1 cellular context compared by ENCODE assay signal in the genomic region with DNA sequence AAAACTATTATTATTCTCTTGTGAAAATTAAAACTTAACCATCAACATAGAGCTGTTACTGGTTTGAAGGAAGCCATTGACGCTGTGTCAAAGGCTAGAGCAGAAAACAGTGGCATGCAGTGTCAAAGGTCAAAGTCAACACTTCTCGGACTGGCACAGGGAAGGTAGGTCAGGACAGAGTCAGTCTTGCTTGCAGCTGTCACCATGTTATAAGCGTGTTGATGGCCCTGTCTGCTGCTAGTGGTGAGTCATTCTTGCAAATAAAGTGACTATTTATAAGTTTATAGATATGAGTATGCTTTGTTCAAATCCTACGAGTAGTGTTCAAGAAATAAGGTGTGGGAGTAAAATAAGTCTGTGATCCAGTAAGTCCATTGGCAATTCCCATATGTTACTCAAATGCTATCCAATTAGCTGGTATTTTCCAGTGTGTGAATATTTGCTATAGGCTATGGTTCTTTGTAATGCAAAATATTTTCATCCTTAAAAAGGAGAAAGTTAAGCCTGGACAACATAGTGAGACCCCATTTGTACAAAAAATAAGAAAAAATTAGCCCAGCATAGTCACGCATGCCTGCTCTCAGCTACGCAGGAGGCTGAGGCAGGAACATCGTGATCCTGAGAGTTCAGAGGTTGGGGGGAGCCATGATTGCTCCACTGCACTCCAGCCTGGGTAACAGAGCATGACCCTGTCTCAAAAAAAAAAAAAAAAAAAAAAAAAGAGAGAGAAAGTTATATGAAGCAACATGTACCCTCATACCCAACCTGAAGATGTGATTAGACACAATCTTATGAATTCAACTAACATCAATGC.
TF ChIP-seq lines count a peak whose summit lies in the region.

No MANE protein-coding gene starts in this region.

TF ChIP-seq in HepG2, 621 proteins besides CTCF, POLR2A, EP300 and RAD21 (continued from another document and continues in another):
- TF ChIP-seq, protein P1, sequence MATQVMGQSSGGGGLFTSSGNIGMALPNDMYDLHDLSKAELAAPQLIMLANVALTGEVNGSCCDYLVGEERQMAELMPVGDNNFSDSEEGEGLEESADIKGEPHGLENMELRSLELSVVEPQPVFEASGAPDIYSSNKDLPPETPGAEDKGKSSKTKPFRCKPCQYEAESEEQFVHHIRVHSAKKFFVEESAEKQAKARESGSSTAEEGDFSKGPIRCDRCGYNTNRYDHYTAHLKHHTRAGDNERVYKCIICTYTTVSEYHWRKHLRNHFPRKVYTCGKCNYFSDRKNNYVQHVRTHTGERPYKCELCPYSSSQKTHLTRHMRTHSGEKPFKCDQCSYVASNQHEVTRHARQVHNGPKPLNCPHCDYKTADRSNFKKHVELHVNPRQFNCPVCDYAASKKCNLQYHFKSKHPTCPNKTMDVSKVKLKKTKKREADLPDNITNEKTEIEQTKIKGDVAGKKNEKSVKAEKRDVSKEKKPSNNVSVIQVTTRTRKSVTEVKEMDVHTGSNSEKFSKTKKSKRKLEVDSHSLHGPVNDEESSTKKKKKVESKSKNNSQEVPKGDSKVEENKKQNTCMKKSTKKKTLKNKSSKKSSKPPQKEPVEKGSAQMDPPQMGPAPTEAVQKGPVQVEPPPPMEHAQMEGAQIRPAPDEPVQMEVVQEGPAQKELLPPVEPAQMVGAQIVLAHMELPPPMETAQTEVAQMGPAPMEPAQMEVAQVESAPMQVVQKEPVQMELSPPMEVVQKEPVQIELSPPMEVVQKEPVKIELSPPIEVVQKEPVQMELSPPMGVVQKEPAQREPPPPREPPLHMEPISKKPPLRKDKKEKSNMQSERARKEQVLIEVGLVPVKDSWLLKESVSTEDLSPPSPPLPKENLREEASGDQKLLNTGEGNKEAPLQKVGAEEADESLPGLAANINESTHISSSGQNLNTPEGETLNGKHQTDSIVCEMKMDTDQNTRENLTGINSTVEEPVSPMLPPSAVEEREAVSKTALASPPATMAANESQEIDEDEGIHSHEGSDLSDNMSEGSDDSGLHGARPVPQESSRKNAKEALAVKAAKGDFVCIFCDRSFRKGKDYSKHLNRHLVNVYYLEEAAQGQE (IDR thresholded peaks at IDR 0.05; ENCODE audit: borderline replicate concordance in 1 of 2, low read depth in 1 of 2, low read length in 2 of 2) = 0 out of 4 replicates have a peak, but pooled peaks of 1 of the 2 experiments have one; percentile 11
- TF ChIP-seq, protein P2, sequence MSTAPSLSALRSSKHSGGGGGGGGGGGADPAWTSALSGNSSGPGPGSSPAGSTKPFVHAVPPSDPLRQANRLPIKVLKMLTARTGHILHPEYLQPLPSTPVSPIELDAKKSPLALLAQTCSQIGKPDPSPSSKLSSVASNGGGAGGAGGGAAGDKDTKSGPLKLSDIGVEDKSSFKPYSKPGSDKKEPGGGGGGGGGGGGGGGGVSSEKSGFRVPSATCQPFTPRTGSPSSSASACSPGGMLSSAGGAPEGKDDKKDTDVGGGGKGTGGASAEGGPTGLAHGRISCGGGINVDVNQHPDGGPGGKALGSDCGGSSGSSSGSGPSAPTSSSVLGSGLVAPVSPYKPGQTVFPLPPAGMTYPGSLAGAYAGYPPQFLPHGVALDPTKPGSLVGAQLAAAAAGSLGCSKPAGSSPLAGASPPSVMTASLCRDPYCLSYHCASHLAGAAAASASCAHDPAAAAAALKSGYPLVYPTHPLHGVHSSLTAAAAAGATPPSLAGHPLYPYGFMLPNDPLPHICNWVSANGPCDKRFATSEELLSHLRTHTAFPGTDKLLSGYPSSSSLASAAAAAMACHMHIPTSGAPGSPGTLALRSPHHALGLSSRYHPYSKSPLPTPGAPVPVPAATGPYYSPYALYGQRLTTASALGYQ (CRISPR knock-in tag; IDR thresholded peaks at IDR 0.05) = no peak
- TF ChIP-seq HNF4G (IDR thresholded peaks at IDR 0.05; ENCODE audit: borderline replicate concordance, low read depth, low read length) (peak; percentile 50; the same call in 1 of the 2 replicates), HNF4G (CRISPR knock-in tag; IDR thresholded peaks at IDR 0.05; ENCODE audit: borderline replicate concordance, low read depth) (no peak), MAFG (CRISPR knock-in tag; IDR thresholded peaks at IDR 0.05) (no peak), ZNF350 (CRISPR knock-in tag; IDR thresholded peaks at IDR 0.05; ENCODE audit: borderline replicate concordance, low read depth) (no peak), SP5 (CRISPR knock-in tag; IDR thresholded peaks at IDR 0.05; ENCODE audit: borderline replicate concordance, low read depth) (no peak), TOE1 (CRISPR knock-in tag; IDR thresholded peaks at IDR 0.05) (no peak), ZNF20 (CRISPR knock-in tag; IDR thresholded peaks at IDR 0.05) (no peak), ZNF383 (CRISPR knock-in tag; IDR thresholded peaks at IDR 0.05; ENCODE audit: borderline replicate concordance) (no peak), ZSCAN30 (CRISPR knock-in tag; IDR thresholded peaks at IDR 0.05) (no peak), FOSL2 (CRISPR knock-in tag; IDR thresholded peaks at IDR 0.05) (peak; percentile 69), RFX1 (IDR thresholded peaks at IDR 0.05) (no peak), PHF5A (CRISPR knock-in tag; IDR thresholded peaks at IDR 0.05; ENCODE audit: low read depth, unreplicated experiment) (no peak), SSRP1 (CRISPR knock-in tag; IDR thresholded peaks at IDR 0.05) (no peak), CENPX (CRISPR knock-in tag; IDR thresholded peaks at IDR 0.05) (no peak), ZNF10 (CRISPR knock-in tag; IDR thresholded peaks at IDR 0.05; ENCODE audit: borderline replicate concordance, low read depth) (no peak), ZNF335 (CRISPR knock-in tag; IDR thresholded peaks at IDR 0.05) (no peak), RBAK (CRISPR knock-in tag; IDR thresholded peaks at IDR 0.05) (no peak), ELF3 (CRISPR knock-in tag; IDR thresholded peaks at IDR 0.05) (peak; percentile 52), KLF6 (CRISPR knock-in tag; IDR thresholded peaks at IDR 0.05) (no peak), CC2D1A (CRISPR knock-in tag; IDR thresholded peaks at IDR 0.05) (no peak), IRF2 (CRISPR knock-in tag; IDR thresholded peaks at IDR 0.05) (no peak), ZNF251 (CRISPR knock-in tag; IDR thresholded peaks at IDR 0.05) (no peak), EED (CRISPR knock-in tag; IDR thresholded peaks at IDR 0.05) (no peak), ZNF7 (CRISPR knock-in tag; IDR thresholded peaks at IDR 0.05) (no peak), SALL2 (CRISPR knock-in tag; IDR thresholded peaks at IDR 0.05) (no peak), ZMYM3 (CRISPR knock-in tag; IDR thresholded peaks at IDR 0.05) (no peak), ZNF558 (CRISPR knock-in tag; IDR thresholded peaks at IDR 0.05; ENCODE audit: borderline replicate concordance) (no peak)
- TF ChIP-seq, protein P3, sequence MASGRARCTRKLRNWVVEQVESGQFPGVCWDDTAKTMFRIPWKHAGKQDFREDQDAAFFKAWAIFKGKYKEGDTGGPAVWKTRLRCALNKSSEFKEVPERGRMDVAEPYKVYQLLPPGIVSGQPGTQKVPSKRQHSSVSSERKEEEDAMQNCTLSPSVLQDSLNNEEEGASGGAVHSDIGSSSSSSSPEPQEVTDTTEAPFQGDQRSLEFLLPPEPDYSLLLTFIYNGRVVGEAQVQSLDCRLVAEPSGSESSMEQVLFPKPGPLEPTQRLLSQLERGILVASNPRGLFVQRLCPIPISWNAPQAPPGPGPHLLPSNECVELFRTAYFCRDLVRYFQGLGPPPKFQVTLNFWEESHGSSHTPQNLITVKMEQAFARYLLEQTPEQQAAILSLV (CRISPR knock-in tag; IDR thresholded peaks at IDR 0.05; ENCODE audit: borderline replicate concordance) = no peak
- TF ChIP-seq, protein P4, sequence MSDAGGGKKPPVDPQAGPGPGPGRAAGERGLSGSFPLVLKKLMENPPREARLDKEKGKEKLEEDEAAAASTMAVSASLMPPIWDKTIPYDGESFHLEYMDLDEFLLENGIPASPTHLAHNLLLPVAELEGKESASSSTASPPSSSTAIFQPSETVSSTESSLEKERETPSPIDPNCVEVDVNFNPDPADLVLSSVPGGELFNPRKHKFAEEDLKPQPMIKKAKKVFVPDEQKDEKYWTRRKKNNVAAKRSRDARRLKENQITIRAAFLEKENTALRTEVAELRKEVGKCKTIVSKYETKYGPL (CRISPR knock-in tag; IDR thresholded peaks at IDR 0.05) = no peak
- TF ChIP-seq, protein P5, sequence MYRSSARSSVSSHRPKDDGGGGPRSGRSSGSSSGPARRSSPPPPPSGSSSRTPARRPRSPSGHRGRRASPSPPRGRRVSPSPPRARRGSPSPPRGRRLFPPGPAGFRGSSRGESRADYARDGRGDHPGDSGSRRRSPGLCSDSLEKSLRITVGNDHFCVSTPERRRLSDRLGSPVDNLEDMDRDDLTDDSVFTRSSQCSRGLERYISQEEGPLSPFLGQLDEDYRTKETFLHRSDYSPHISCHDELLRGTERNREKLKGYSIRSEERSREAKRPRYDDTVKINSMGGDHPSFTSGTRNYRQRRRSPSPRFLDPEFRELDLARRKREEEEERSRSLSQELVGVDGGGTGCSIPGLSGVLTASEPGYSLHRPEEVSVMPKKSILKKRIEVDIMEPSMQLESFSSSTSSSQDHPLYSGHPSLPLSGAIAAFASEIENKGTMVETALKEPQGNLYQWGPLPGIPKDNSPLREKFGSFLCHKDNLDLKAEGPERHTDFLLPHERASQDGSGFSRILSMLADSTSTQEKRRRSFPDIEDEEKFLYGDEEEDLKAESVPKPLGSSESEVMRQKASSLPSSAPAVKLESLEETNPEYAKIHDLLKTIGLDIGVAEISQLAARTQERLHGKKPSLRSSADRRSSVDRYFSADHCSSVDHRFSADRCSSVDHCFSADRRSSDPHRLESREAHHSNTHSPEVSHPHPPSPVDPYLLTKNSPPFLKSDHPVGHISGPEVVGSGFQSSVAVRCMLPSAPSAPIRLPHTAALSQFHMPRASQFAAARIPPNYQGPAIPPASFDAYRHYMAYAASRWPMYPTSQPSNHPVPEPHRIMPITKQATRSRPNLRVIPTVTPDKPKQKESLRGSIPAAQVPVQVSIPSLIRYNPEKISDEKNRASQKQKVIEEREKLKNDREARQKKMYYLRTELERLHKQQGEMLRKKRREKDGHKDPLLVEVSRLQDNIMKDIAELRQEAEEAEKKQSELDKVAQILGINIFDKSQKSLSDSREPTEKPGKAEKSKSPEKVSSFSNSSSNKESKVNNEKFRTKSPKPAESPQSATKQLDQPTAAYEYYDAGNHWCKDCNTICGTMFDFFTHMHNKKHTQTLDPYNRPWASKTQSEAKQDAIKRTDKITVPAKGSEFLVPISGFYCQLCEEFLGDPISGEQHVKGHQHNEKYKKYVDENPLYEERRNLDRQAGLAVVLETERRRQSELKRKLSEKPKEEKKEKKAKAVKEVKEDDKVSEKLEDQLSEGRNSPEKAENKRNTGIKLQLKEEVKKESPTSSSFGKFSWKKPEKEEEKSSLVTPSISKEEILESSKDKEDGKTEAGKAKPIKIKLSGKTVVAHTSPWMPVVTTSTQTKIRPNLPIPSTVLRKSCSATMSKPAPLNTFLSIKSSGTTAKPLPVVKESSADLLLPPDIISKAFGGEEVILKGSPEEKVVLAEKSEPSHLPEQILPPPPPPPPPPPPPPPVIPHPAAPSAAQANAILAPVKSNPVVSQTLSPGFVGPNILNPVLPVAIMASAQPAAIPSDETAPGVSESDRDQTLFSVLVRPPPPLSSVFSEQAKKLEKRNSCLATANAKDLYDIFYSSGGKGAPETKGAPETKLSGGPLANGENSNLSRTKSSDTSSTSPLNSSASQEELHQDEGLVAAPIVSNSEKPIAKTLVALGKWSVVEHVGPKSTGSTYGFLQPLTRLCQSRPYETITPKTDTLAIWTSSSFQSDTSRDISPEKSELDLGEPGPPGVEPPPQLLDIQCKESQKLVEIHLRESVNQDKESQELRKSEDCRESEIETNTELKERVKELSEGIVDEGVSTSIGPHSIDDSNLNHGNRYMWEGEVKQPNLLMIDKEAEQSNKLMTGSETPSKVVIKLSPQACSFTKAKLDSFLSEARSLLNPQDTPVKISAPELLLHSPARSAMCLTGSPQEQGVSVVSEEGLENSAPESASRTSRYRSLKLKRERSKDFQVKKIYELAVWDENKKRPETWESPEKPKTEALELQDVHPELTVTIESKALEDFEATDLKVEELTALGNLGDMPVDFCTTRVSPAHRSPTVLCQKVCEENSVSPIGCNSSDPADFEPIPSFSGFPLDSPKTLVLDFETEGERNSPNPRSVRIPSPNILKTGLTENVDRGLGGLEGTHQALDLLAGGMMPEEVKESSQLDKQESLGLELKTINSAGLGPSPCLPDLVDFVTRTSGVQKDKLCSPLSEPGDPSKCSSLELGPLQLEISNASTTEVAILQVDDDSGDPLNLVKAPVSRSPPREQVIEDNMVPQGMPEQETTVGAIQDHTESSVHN (CRISPR knock-in tag; IDR thresholded peaks at IDR 0.05) = no peak
- TF ChIP-seq, protein P6, sequence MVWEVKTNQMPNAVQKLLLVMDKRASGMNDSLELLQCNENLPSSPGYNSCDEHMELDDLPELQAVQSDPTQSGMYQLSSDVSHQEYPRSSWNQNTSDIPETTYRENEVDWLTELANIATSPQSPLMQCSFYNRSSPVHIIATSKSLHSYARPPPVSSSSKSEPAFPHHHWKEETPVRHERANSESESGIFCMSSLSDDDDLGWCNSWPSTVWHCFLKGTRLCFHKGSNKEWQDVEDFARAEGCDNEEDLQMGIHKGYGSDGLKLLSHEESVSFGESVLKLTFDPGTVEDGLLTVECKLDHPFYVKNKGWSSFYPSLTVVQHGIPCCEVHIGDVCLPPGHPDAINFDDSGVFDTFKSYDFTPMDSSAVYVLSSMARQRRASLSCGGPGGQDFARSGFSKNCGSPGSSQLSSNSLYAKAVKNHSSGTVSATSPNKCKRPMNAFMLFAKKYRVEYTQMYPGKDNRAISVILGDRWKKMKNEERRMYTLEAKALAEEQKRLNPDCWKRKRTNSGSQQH (CRISPR knock-in tag; IDR thresholded peaks at IDR 0.05; ENCODE audit: low read depth) = no peak
- TF ChIP-seq, protein P7, sequence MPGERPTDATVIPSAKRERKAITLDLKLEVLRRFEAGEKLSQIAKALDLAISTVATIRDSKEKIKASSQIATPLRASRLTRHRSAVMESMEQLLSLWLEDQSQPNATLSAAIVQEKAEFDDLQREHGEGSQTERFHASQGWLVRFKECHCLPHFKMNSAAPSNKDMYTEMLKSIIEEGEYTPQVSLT (CRISPR knock-in tag; IDR thresholded peaks at IDR 0.05; ENCODE audit: borderline replicate concordance, low read depth) = no peak
- TF ChIP-seq, protein P8, sequence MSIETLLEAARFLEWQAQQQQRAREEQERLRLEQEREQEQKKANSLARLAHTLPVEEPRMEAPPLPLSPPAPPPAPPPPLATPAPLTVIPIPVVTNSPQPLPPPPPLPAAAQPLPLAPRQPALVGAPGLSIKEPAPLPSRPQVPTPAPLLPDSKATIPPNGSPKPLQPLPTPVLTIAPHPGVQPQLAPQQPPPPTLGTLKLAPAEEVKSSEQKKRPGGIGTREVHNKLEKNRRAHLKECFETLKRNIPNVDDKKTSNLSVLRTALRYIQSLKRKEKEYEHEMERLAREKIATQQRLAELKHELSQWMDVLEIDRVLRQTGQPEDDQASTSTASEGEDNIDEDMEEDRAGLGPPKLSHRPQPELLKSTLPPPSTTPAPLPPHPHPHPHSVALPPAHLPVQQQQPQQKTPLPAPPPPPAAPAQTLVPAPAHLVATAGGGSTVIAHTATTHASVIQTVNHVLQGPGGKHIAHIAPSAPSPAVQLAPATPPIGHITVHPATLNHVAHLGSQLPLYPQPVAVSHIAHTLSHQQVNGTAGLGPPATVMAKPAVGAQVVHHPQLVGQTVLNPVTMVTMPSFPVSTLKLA (IDR thresholded peaks at IDR 0.05) = no peak
